In the genomic region with DNA sequence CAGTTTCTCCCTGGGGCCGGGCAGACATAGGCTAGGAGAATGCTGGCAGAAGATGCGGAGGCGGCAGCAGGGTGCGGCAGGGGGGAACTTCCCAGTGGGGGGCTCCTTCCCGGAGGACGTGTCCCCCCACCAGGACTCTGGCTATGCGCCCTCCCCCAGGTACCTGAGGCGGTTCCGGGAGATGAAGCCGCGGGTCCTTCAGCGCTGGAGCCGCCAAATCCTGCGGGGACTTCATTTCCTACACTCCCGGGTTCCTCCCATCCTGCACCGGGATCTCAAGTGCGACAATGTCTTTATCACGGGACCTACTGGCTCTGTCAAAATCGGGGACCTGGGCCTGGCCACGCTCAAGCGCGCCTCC, we compare ENCODE assay signal across 25 cellular contexts. TPM values are rescaled to one million over a fixed set of nuclear protein-coding genes. Genes with fewer than 3 reads are reported as not detected.
DNase-seq lines count a peak whose midpoint lies in the region; ATAC-seq, FAIRE-seq and TF ChIP-seq lines count a peak whose summit lies in the region.
"Had no signal": no experiment of that assay in that cellular context is flagged by ENCODE, and none has a peak within 500 bp of the region (broad histone marks: within the 10 kb centered on the region; RNA-seq: fewer than 3 reads in every experiment).

No MANE protein-coding gene starts in this region.

- no peak for FAIRE-seq in endothelial cell of umbilical vein (lab: Jason Lieb, UNC)
- FAIRE-seq: K562 had no signal

- no peak overlapping the region for H3K9ac ChIP-seq in endothelial cell of umbilical vein (replicated peaks; ENCODE audit: extremely low read depth, insufficient read depth, low read length)

- no peaks in the 10 kb centered on the region for H3K9me1 ChIP-seq in endothelial cell of umbilical vein (replicated peaks; ENCODE audit: control insufficient read depth, extremely low read depth, insufficient read depth, low read length)

- peaks cover 6 to 22% of the 10 kb centered on the region in 2 donors for H3K36me3 Mint-ChIP-seq in activated naive CD4-positive, alpha-beta T cell treated with anti-CD3 and anti-CD28 coated beads, Interleukin-2, amount 50 U/mL, for 72 hours

- H3K36me3 ChIP-seq in H7 (replicated peaks; ENCODE audit: control insufficient read depth, insufficient read depth, low read length) (no peaks in the 10 kb centered on the region; the same call in 1 of the 2 replicates), SJSA1 (peaks cover 15% of the 10 kb centered on the region), endothelial cell of umbilical vein (ENCODE audit: control insufficient read depth in 2 of 2, extremely low read depth in 1 of 2, insufficient read depth in 2 of 2, low read length in 2 of 2) (peaks cover 0 to 5% of the 10 kb centered on the region in 2 experiments)
- H3K36me3 ChIP-seq: colonic mucosa, prostate gland had no signal

- H3K79me2 ChIP-seq in endothelial cell of umbilical vein (ENCODE audit: control insufficient read depth, insufficient read depth, low read length) = no peaks in the 10 kb centered on the region

- DNase-seq in H7 (peak; percentile 54), SJSA1 (ENCODE audit: low read depth in 1 of 2, low spot score in 2 of 2) (no peak), endothelial cell of umbilical vein (ENCODE audit: low read depth, low spot score) (no peak), retina (peak; percentile 10), SKM-1 treated with dmso at 0.1 percent for 144 hours (lab: John Stamatoyannopoulos, UW; ENCODE audit: unreplicated experiment) (no peak), AG08396 (ENCODE audit: low spot score) (no peak)
- no peak for DNase-seq in activated naive CD4-positive, alpha-beta T cell treated with anti-CD3 and anti-CD28 coated beads, Interleukin-2, amount 50 U/mL, for 72 hours (ENCODE audit: low spot score in 2 of 2)
- DNase-seq: activated CD4-positive, alpha-beta T cell treated with anti-CD3 and anti-CD28 coated beads, Interleukin-2, amount 50 U/mL, for 48 hours; activated CD8-positive, alpha-beta memory T cell treated with anti-CD3 and anti-CD28 coated beads, Interleukin-2, amount 50 U/mL, for 4 hours; activated naive CD4-positive, alpha-beta T cell treated with anti-CD3 and anti-CD28 coated beads, Interleukin-2, amount 50 U/mL, for 16 hours; amygdala; colonic mucosa; effector memory CD4-positive, alpha-beta T cell; foreskin melanocyte; GOT3; MG63; NCI-H1417; NCI-H446; stimulated activated naive CD4-positive, alpha-beta T cell had no signal

- H3K4me1 ChIP-seq in SJSA1 (replicated peaks) (peaks cover 21% of the 10 kb centered on the region), endothelial cell of umbilical vein (ENCODE audit: control insufficient read depth, extremely low read depth, insufficient read depth, low read length) (peaks cover 35% of the 10 kb centered on the region)
- H3K4me1 ChIP-seq: colonic mucosa, prostate gland had no signal

- H3K27me3 ChIP-seq in H7 (ENCODE audit: control insufficient read depth, insufficient read depth, low read length) (peaks cover 22% of the 10 kb centered on the region), SJSA1 (replicated peaks) (no peaks in the 10 kb centered on the region), endothelial cell of umbilical vein (ENCODE audit: control insufficient read depth in 2 of 2, insufficient read depth in 2 of 2, low read length in 2 of 2) (peaks cover 16% of the 10 kb centered on the region in 2 experiments)

- no peak for ATAC-seq in activated naive CD4-positive, alpha-beta T cell treated with anti-CD3 and anti-CD28 coated beads, Interleukin-2, amount 50 U/mL, for 72 hours
- ATAC-seq: activated T-helper 17 cell treated with anti-CD3 and anti-CD28 coated beads, Interleukin-2, amount 50 U/mL, for 72 hours; K562 had no signal

- peak overlapping the region; percentile 36 for H3K27ac ChIP-seq in SJSA1
- H3K27ac ChIP-seq in endothelial cell of umbilical vein (ENCODE audit: insufficient read depth, low read depth, low read length) = no peak overlapping the region
- H3K27ac ChIP-seq: colonic mucosa, esophagus muscularis mucosa, prostate gland had no signal

- TF ChIP-seq CTCF in endothelial cell of umbilical vein (IDR thresholded peaks at IDR 0.05; ENCODE audit: extremely low read depth in 1 of 2, insufficient read depth in 1 of 2, low read depth in 1 of 2, low read length in 2 of 2) = no peak

- TF ChIP-seq POLR2A in endothelial cell of umbilical vein (IDR thresholded peaks at IDR 0.05; ENCODE audit: low read depth, low read length) = no peak

- intact Hi-C loops in endothelial cell of umbilical vein (cut with micrococcal nuclease) = loop anchor here (5.0 kb wide), 1 partner anchor 106 kb away; the partner anchor contains the start of gene PLEKHH3

- POLR2A ChIA-PET in endothelial cell of umbilical vein (lab: Charles Lee) = no interaction called here

- H3K9me3 ChIP-seq in SJSA1 (replicated peaks) (no peaks in the 10 kb centered on the region), endothelial cell of umbilical vein (replicated peaks; ENCODE audit: control insufficient read depth, insufficient read depth, low read length) (no peaks in the 10 kb centered on the region)
- H3K9me3 ChIP-seq: colonic mucosa, esophagus muscularis mucosa, MG63, prostate gland had no signal

- H3K27ac Mint-ChIP-seq in activated naive CD4-positive, alpha-beta T cell treated with anti-CD3 and anti-CD28 coated beads, Interleukin-2, amount 50 U/mL, for 72 hours = no peak overlapping the region
- H3K27ac Mint-ChIP-seq: activated T-helper 17 cell treated with anti-CD3 and anti-CD28 coated beads, Interleukin-2, amount 50 U/mL, for 72 hours; memory B cell had no signal

- dilution Hi-C loops in endothelial cell of umbilical vein (cut with MboI; ENCODE audit: extremely low pct_ligation_motif_present, low sequenced_read_pairs) = no loop called here

- peak overlapping the region; percentile 4 for H3K4me2 ChIP-seq in endothelial cell of umbilical vein (ENCODE audit: insufficient read depth, low read length)

- no peaks in the 10 kb centered on the region for H4K20me1 ChIP-seq in endothelial cell of umbilical vein (replicated peaks; ENCODE audit: control insufficient read depth, extremely low read depth, insufficient read depth, low read length)

- H2AFZ ChIP-seq in endothelial cell of umbilical vein (ENCODE audit: low read depth, low read length) = no peak overlapping the region

- H3K4me3 ChIP-seq in H7 (ENCODE audit: insufficient read depth, low read depth, low read length) (no peak overlapping the region), SJSA1 (no peak overlapping the region), endothelial cell of umbilical vein (replicated peaks in 1 of 3; ENCODE audit: insufficient read depth in 1 of 3, low read depth in 1 of 3, low read length in 3 of 3) (no peak overlapping the region)
- H3K4me3 ChIP-seq: colonic mucosa, esophagus muscularis mucosa, K562, MG63, prostate gland had no signal

- no TSS peak for BruUV-seq in endothelial cell of umbilical vein (replicated peaks; lab: Mats Ljungman, UMichigan)

- CTCF ChIA-PET in endothelial cell of umbilical vein (lab: Charles Lee) = interaction anchor here (0.9 to 4.7 kb wide), 4 partner anchors 10 to 41 kb away, joined by 3 to 44 read pairs (median 12); partner anchors contain the start of genes BECN1 and VPS25

- no peaks in the 10 kb centered on the region for H3K9me3 Mint-ChIP-seq in activated naive CD4-positive, alpha-beta T cell treated with anti-CD3 and anti-CD28 coated beads, Interleukin-2, amount 50 U/mL, for 72 hours
- H3K9me3 Mint-ChIP-seq: activated T-helper 17 cell treated with anti-CD3 and anti-CD28 coated beads, Interleukin-2, amount 50 U/mL, for 72 hours had no signal

RNA-seq across cellular contexts. Expression of gene WNK4, which starts 3.3 kb away (rescaled TPM):
- 0.24 and 0.44 TPM in 2 replicates for total RNA-seq in H7 (2014; rRNA removed; shearing (Covaris generic))
- total RNA-seq in SJSA1 (2014; rRNA removed; shearing (Covaris generic)) = 0.25 TPM in 1 of 2 replicates, not detected in the other
- total RNA-seq in endothelial cell of umbilical vein = 1.9 TPM in 2 replicates
- polyA plus RNA-seq in endothelial cell of umbilical vein = 0.48 and 0.84 TPM in 2 replicates
- 0.58 and 0.75 TPM in 2 replicates for polyA plus RNA-seq in endothelial cell of umbilical vein (2011; cell fraction: cytosol; rRNA removed)
- polyA plus RNA-seq in endothelial cell of umbilical vein (2011; cell fraction: nucleus; rRNA removed) = 3.7 and 4.0 TPM in 2 replicates
- polyA plus RNA-seq in endothelial cell of umbilical vein (2012) = 0.60 and 1.7 TPM in 2 replicates
- polyA minus RNA-seq in endothelial cell of umbilical vein = 1.1 and 1.5 TPM in 2 replicates
- polyA minus RNA-seq in endothelial cell of umbilical vein (2011; cell fraction: cytosol; rRNA and poly(A)+ RNA removed) = 1.0 TPM
- polyA minus RNA-seq in endothelial cell of umbilical vein (2011; cell fraction: nucleus; rRNA and poly(A)+ RNA removed) = 0.63 and 3.1 TPM in 2 replicates
- total RNA-seq in activated naive CD4-positive, alpha-beta T cell treated with anti-CD3 and anti-CD28 coated beads, Interleukin-2, amount 50 U/mL, for 72 hours = 1 to 10 TPM in 1 of 2 donors, under 1 TPM in 1; 0.56 to 1.7 TPM

RNA-seq across cellular contexts. Expression of gene VPS25, which starts 10.5 kb away (rescaled TPM):
- total RNA-seq in H7 (2014; rRNA removed; shearing (Covaris generic)) = 146 and 152 TPM in 2 replicates
- 57.2 and 101 TPM in 2 replicates for total RNA-seq in SJSA1 (2014; rRNA removed; shearing (Covaris generic))
- total RNA-seq in endothelial cell of umbilical vein = 45.0 and 47.1 TPM in 2 replicates
- polyA plus RNA-seq in endothelial cell of umbilical vein = 86.8 and 107 TPM in 2 replicates
- 89.2 and 95.6 TPM in 2 replicates for polyA plus RNA-seq in endothelial cell of umbilical vein (2011; cell fraction: cytosol; rRNA removed)
- 47.0 and 54.4 TPM in 2 replicates for polyA plus RNA-seq in endothelial cell of umbilical vein (2011; cell fraction: nucleus; rRNA removed)
- 47.5 and 51.4 TPM in 2 replicates for polyA plus RNA-seq in endothelial cell of umbilical vein (2012)
- 47.0 and 50.3 TPM in 2 replicates for polyA minus RNA-seq in endothelial cell of umbilical vein
- 30.5 TPM for polyA minus RNA-seq in endothelial cell of umbilical vein (2011; cell fraction: cytosol; rRNA and poly(A)+ RNA removed)
- polyA minus RNA-seq in endothelial cell of umbilical vein (2011; cell fraction: nucleus; rRNA and poly(A)+ RNA removed) = 16.3 and 21.8 TPM in 2 replicates
- 10 to 100 TPM; 58.4 to 62.2 TPM for total RNA-seq in activated naive CD4-positive, alpha-beta T cell treated with anti-CD3 and anti-CD28 coated beads, Interleukin-2, amount 50 U/mL, for 72 hours

RNA-seq across cellular contexts. Expression of gene COA3, which starts 14.7 kb away (rescaled TPM):
- total RNA-seq in H7 (2014; rRNA removed; shearing (Covaris generic)) = 75.9 and 89.7 TPM in 2 replicates
- 85.0 and 110 TPM in 2 replicates for total RNA-seq in SJSA1 (2014; rRNA removed; shearing (Covaris generic))
- total RNA-seq in endothelial cell of umbilical vein = 56.6 and 57.5 TPM in 2 replicates
- polyA plus RNA-seq in endothelial cell of umbilical vein = 126 and 139 TPM in 2 replicates
- polyA plus RNA-seq in endothelial cell of umbilical vein (2011; cell fraction: cytosol; rRNA removed) = 118 and 121 TPM in 2 replicates
- polyA plus RNA-seq in endothelial cell of umbilical vein (2011; cell fraction: nucleus; rRNA removed) = 34.4 and 38.4 TPM in 2 replicates
- polyA plus RNA-seq in endothelial cell of umbilical vein (2012) = 102 and 105 TPM in 2 replicates
- polyA minus RNA-seq in endothelial cell of umbilical vein = 45.6 and 56.9 TPM in 2 replicates
- polyA minus RNA-seq in endothelial cell of umbilical vein (2011; cell fraction: cytosol; rRNA and poly(A)+ RNA removed) = 29.8 TPM
- 11.0 and 16.0 TPM in 2 replicates for polyA minus RNA-seq in endothelial cell of umbilical vein (2011; cell fraction: nucleus; rRNA and poly(A)+ RNA removed)
- 10 to 100 TPM; 14.8 to 32.7 TPM for total RNA-seq in activated naive CD4-positive, alpha-beta T cell treated with anti-CD3 and anti-CD28 coated beads, Interleukin-2, amount 50 U/mL, for 72 hours

RNA-seq across cellular contexts. Expression of gene CNTD1, which starts 14.9 kb away (rescaled TPM):
- total RNA-seq in H7 (2014; rRNA removed; shearing (Covaris generic)) = 0.17 TPM in 1 of 2 replicates, not detected in the other
- total RNA-seq in SJSA1 (2014; rRNA removed; shearing (Covaris generic)) = 0.18 TPM in 1 of 2 replicates, not detected in the other
- total RNA-seq in endothelial cell of umbilical vein = not detected in 2 replicates
- polyA plus RNA-seq in endothelial cell of umbilical vein = not detected in 2 replicates
- not detected in 2 replicates for polyA plus RNA-seq in endothelial cell of umbilical vein (2011; cell fraction: cytosol; rRNA removed)
- not detected in 2 replicates for polyA plus RNA-seq in endothelial cell of umbilical vein (2011; cell fraction: nucleus; rRNA removed)
- polyA plus RNA-seq in endothelial cell of umbilical vein (2012) = 0.49 and 0.92 TPM in 2 replicates
- not detected in 2 replicates for polyA minus RNA-seq in endothelial cell of umbilical vein
- not detected for polyA minus RNA-seq in endothelial cell of umbilical vein (2011; cell fraction: cytosol; rRNA and poly(A)+ RNA removed)
- polyA minus RNA-seq in endothelial cell of umbilical vein (2011; cell fraction: nucleus; rRNA and poly(A)+ RNA removed) = not detected in 2 replicates
- total RNA-seq in activated naive CD4-positive, alpha-beta T cell treated with anti-CD3 and anti-CD28 coated beads, Interleukin-2, amount 50 U/mL, for 72 hours = under 1 TPM in 1 of 2 donors, not detected in 1; 0.43 TPM

RNA-seq across cellular contexts. Expression of gene RAMP2, which starts 22.7 kb away (rescaled TPM):
- 10.8 and 13.5 TPM in 2 replicates for total RNA-seq in H7 (2014; rRNA removed; shearing (Covaris generic))
- not detected in 2 replicates for total RNA-seq in SJSA1 (2014; rRNA removed; shearing (Covaris generic))
- total RNA-seq in endothelial cell of umbilical vein = 71.0 and 106 TPM in 2 replicates
- 192 and 262 TPM in 2 replicates for polyA plus RNA-seq in endothelial cell of umbilical vein
- polyA plus RNA-seq in endothelial cell of umbilical vein (2011; cell fraction: cytosol; rRNA removed) = 115 and 122 TPM in 2 replicates
- 16.0 and 28.9 TPM in 2 replicates for polyA plus RNA-seq in endothelial cell of umbilical vein (2011; cell fraction: nucleus; rRNA removed)
- polyA plus RNA-seq in endothelial cell of umbilical vein (2012) = 26.8 and 43.4 TPM in 2 replicates
- polyA minus RNA-seq in endothelial cell of umbilical vein = 72.9 and 78.0 TPM in 2 replicates
- not detected for polyA minus RNA-seq in endothelial cell of umbilical vein (2011; cell fraction: cytosol; rRNA and poly(A)+ RNA removed)
- polyA minus RNA-seq in endothelial cell of umbilical vein (2011; cell fraction: nucleus; rRNA and poly(A)+ RNA removed) = 6.3 and 9.4 TPM in 2 replicates
- not detected for total RNA-seq in activated naive CD4-positive, alpha-beta T cell treated with anti-CD3 and anti-CD28 coated beads, Interleukin-2, amount 50 U/mL, for 72 hours
- total RNA-seq: activated T-helper 17 cell treated with anti-CD3 and anti-CD28 coated beads, Interleukin-2, amount 50 U/mL, for 72 hours; HT-29; K562 had no signal
- polyA plus RNA-seq: K562 had no signal

Comparison
In these comparisons a context has a peak if more than half of its experiments do, and no peak if none do; other contexts are left out.
1. DNase-seq: peak in H7 (single experiment) and retina (single experiment); none in SJSA1 (0 of 2), endothelial cell of umbilical vein (single experiment), SKM-1 treated with dmso at 0.1 percent for 144 hours (single experiment), AG08396 (single experiment) and activated naive CD4-positive, alpha-beta T cell treated with anti-CD3 and anti-CD28 coated beads, Interleukin-2, amount 50 U/mL, for 72 hours (0 of 2).